ENCODE assay signal across 11 cellular contexts in the genomic region with DNA sequence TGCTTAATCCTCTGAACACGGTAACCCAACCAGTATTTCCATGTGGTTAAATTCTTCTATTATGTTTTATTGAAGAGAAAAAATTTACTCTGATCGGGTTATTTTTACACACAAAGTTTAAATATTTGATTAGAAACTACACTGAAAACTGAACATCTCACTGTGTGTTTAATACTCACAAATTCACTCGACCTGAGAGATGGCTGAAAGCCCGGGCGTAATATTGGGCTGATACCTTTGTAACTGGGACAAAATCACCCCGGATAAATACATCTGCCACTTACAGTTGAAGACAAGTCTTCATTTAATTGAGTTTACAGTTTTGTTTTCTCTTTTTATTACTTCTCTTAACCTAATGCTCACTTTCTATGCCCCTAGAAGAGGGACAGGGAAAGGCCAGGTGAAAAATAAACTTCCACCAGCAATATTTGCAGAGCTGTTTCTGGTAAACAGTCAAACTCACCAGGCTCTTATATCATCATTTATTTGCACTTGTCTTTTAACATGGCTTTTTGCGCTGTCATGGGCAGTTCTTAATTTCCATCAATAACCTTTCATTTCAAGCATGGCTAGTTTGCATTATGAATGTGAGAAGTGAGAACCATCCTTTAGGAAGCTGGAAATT.
"Had no signal": no experiment of that assay in that cellular context is flagged by ENCODE, and none has a peak within 500 bp of the region (broad histone marks: within the 10 kb centered on the region; RNA-seq: fewer than 3 reads in every experiment).

No MANE protein-coding gene starts in this region.

- ATAC-seq: left lung; stimulated activated naive CD8-positive, alpha-beta T cell treated with anti-CD3 and anti-CD28 coated beads, Interleukin-15, Interleukin-2, amounts not matched to agents 100 U/mL and 50 U/mL, for 24 hours had no signal

- DNase-seq: activated CD4-positive, alpha-beta T cell treated with anti-CD3 and anti-CD28 coated beads, Interleukin-2, amount 50 U/mL, for 1 hour; activated CD4-positive, CD25-positive, alpha-beta regulatory T cell treated with anti-CD3 and anti-CD28 coated beads, Interleukin-2, amount 50 U/mL, for 72 hours; activated effector memory CD4-positive, alpha-beta T cell treated with anti-CD3 and anti-CD28 coated beads, Interleukin-2, amount 50 U/mL, for 16 hours; activated T-cell treated with anti-CD3 and anti-CD28 coated beads, Interleukin-2, amount 50 U/mL, for 72 hours; erythroblast; kidney; left lung; stimulated activated CD4-positive, alpha-beta T cell treated with anti-CD3 and anti-CD28 coated beads, Interleukin-2, amount 100 ng/mL, for 24 hours; stimulated activated naive CD8-positive, alpha-beta T cell treated with anti-CD3 and anti-CD28 coated beads, Interleukin-15, Interleukin-2, amounts not matched to agents 100 U/mL and 50 U/mL, for 24 hours; substantia nigra; tibial artery had no signal
